Comparison of ENCODE assay signal across 21 cellular contexts in genomic region chr1:90106271-90106670, GRCh38.
DNase-seq lines count a peak whose midpoint lies in the region; ATAC-seq, FAIRE-seq and TF ChIP-seq lines count a peak whose summit lies in the region.
"Had no signal": no experiment of that assay in that cellular context is flagged by ENCODE, and none has a peak within 500 bp of the region (broad histone marks: within the 10 kb centered on the region; RNA-seq: fewer than 3 reads in every experiment).

No MANE protein-coding gene starts in this region.

- H3K4me2 ChIP-seq in GM23338 (no peak overlapping the region), H1 (ENCODE audit: insufficient read depth in 1 of 2, low read depth in 2 of 2, low read length in 2 of 2) (no peak overlapping the region)
- H3K4me2 ChIP-seq: A549; BLaER1 treated with 17β-estradiol and CSF1 and Interleukin-3, amounts not matched to agents 10 nM and 100 nM had no signal

- TF ChIP-seq POLR2A in H1 (IDR thresholded peaks at IDR 0.05; ENCODE audit: control extremely low read depth in 1 of 2, low read depth in 2 of 2, low read length in 2 of 2), result no peak
- no peak for TF ChIP-seq POLR2A in sigmoid colon (IDR thresholded peaks at IDR 0.05)

- H3K9me3 ChIP-seq in H1 (ENCODE audit: insufficient read depth in 2 of 2, low read depth in 1 of 2, low read length in 1 of 2), result no peaks in the 10 kb centered on the region
- no peaks in the 10 kb centered on the region for H3K9me3 ChIP-seq in sigmoid colon
- H3K9me3 ChIP-seq: A549; BLaER1 treated with 17β-estradiol and CSF1 and Interleukin-3, amounts not matched to agents 10 nM and 100 nM; Caco-2 had no signal

- H2BK20ac ChIP-seq in H1 (ENCODE audit: low read length), result no peak overlapping the region

- H4K5ac ChIP-seq in H1 (ENCODE audit: insufficient read length, low read depth, low read length), result no peak overlapping the region

- TF ChIP-seq RAD21 in H1 (IDR thresholded peaks at IDR 0.05 in 1 of 2, conservative IDR thresholded peaks at IDR 0.05 in 1 of 2; ENCODE audit: low read depth in 2 of 2, low read length in 2 of 2), result no peak

- ATAC-seq in GM23338 (no peak), GM18873 (IDR thresholded peaks at IDR 0.05; ENCODE audit: low FRiP score, unreplicated experiment) (no peak)
- ATAC-seq: A549; CD8-positive, alpha-beta T cell had no signal

- TF ChIP-seq EP300 in H1 (IDR thresholded peaks at IDR 0.05; ENCODE audit: borderline replicate concordance in 1 of 2, low read depth in 2 of 2, low read length in 2 of 2) (no peak), sigmoid colon (IDR thresholded peaks at IDR 0.05) (no peak)

- DNase-seq in GM23338 (ENCODE audit: low spot score) (no peak), H1 (ENCODE audit: low read depth in 1 of 2, low spot score in 2 of 2) (no peak), retina (peak; percentile 51), sigmoid colon (no peak), NCI-H446 treated with DMSO at 0.1 percent for 48 hours (lab: John Stamatoyannopoulos, UW) (no peak)
- DNase-seq: AML-193; Caco-2; Calu3; CD4-positive, alpha-beta T cell; CD8-positive, alpha-beta T cell; DMS79 treated with DMSO at 0.1 percent for 48 hours; GF-D8 had no signal

- H3K56ac ChIP-seq in H1 (replicated peaks; ENCODE audit: insufficient read length, low read depth, low read length), result no peak overlapping the region

- H3K9me3 Mint-ChIP-seq in GM23338, result no peaks in the 10 kb centered on the region
- H3K9me3 Mint-ChIP-seq: CD4-positive, alpha-beta T cell; CD8-positive, alpha-beta T cell had no signal

- H3K18ac ChIP-seq in H1 (ENCODE audit: extremely low read depth, low read length), result no peak overlapping the region

- H3K27me3 ChIP-seq in GM23338 (ENCODE audit: insufficient read depth) (no peaks in the 10 kb centered on the region), H1 (replicated peaks in 1 of 4; ENCODE audit: control insufficient read depth in 3 of 4, extremely low read depth in 1 of 4, insufficient read depth in 3 of 4, low read length in 3 of 4) (no peaks in the 10 kb centered on the region), sigmoid colon (peaks cover 0 to 14% (median 0%) of the 10 kb centered on the region in 3 donors)
- H3K27me3 ChIP-seq: BLaER1 treated with 17β-estradiol and CSF1 and Interleukin-3, amounts not matched to agents 10 nM and 100 nM had no signal

- no peak overlapping the region for H4K8ac ChIP-seq in H1 (ENCODE audit: extremely low read depth, insufficient read depth, low read length)

- H3K4me3 ChIP-seq in GM23338 (no peak overlapping the region), H1 (ENCODE audit: extremely low read depth in 1 of 4, insufficient read depth in 2 of 4, low read depth in 3 of 4, low read length in 4 of 4) (no peak overlapping the region), sigmoid colon (no peak overlapping the region)
- H3K4me3 ChIP-seq: A549; BLaER1 treated with 17β-estradiol and CSF1 and Interleukin-3, amounts not matched to agents 10 nM and 100 nM had no signal

- H3K4me3 Mint-ChIP-seq in GM23338, result no peak overlapping the region
- H3K4me3 Mint-ChIP-seq: B cell; CD4-positive, alpha-beta T cell; CD8-positive, alpha-beta T cell had no signal

- H3K27ac Mint-ChIP-seq in GM23338, result no peak overlapping the region
- H3K27ac Mint-ChIP-seq: B cell; CD4-positive, alpha-beta T cell; CD8-positive, alpha-beta T cell had no signal

- no peak overlapping the region for H2AK5ac ChIP-seq in H1 (ENCODE audit: low read depth, low read length)

- CTCF ChIA-PET in H1 (lab: Charles Lee; ENCODE audit: partially characterized antibody), result interaction anchor here (0.6 to 5.9 kb wide), 7 partner anchors 8 to 509 kb away, joined by 3 to 29 read pairs (median 4); no protein-coding TSS in a partner anchor

- intact Hi-C loops in sigmoid colon (cut with DNase I), result no loop called here

- no peaks in the 10 kb centered on the region for H3F3A ChIP-seq in GM23338 (replicated peaks; ENCODE audit: low read depth)

- H2BK120ac ChIP-seq in H1 (replicated peaks; ENCODE audit: low read depth, low read length), result no peak overlapping the region

- no peak overlapping the region for H3K14ac ChIP-seq in H1 (ENCODE audit: insufficient read length)

- TF ChIP-seq CTCF in GM23338 (conservative IDR thresholded peaks at IDR 0.05; ENCODE audit: low read depth in 2 of 2), result no peak
- TF ChIP-seq CTCF in H1 (IDR thresholded peaks at IDR 0.05; ENCODE audit: control extremely low read depth in 1 of 3, insufficient read depth in 1 of 3, low read depth in 1 of 3, low read length in 3 of 3), result no peak
- no peak for TF ChIP-seq CTCF in sigmoid colon (IDR thresholded peaks at IDR 0.05)

- H3K4me1 ChIP-seq in GM23338 (ENCODE audit: insufficient read depth) (no peaks in the 10 kb centered on the region), H1 (replicated peaks in 1 of 4; ENCODE audit: control insufficient read depth in 3 of 4, insufficient read depth in 4 of 4, low read length in 3 of 4) (no peaks in the 10 kb centered on the region; a peak in 1 of 7 replicates), sigmoid colon (no peaks in the 10 kb centered on the region)
- H3K4me1 ChIP-seq: A549; BLaER1 treated with 17β-estradiol and CSF1 and Interleukin-3, amounts not matched to agents 10 nM and 100 nM; Caco-2 had no signal

- no peaks in the 10 kb centered on the region for H3K27me3 Mint-ChIP-seq in GM23338 (ENCODE audit: insufficient read depth, low read depth, poor library complexity)

- no peaks in the 10 kb centered on the region for H3K36me3 Mint-ChIP-seq in GM23338 (ENCODE audit: low read depth)
- H3K36me3 Mint-ChIP-seq: CD8-positive, alpha-beta T cell had no signal

- H2AFZ ChIP-seq in GM23338 (0 out of 2 replicates have a peak overlapping the region, but pooled peaks have one; percentile 40), H1 (ENCODE audit: low read length) (no peak overlapping the region)

- no peaks in the 10 kb centered on the region for H3K79me2 ChIP-seq in GM23338 (replicated peaks; ENCODE audit: insufficient read depth)
- no peaks in the 10 kb centered on the region for H3K79me2 ChIP-seq in H1 (ENCODE audit: control insufficient read depth in 1 of 2, insufficient read depth in 2 of 2, low read length in 2 of 2)

- H3K23me2 ChIP-seq in H1 (ENCODE audit: low read depth, low read length), result no peaks in the 10 kb centered on the region

- 83% methylated on average over 4 of the region's 4 CpGs; no CpG with 5 or more reads in 1 of the 2 experiments for WGBS in H1 (ENCODE audit: extremely low coverage in 1 of 2, insufficient coverage in 1 of 2, insufficient read length in 1 of 2, insufficient replicate concordance in 2 of 2, low coverage in 1 of 2, low lambda C conversion rate in 2 of 2, missing lambda C conversion rate in 1 of 2), 2 experiments
- 77 to 78% methylated on average over 4 of the region's 4 CpGs for WGBS in sigmoid colon, 2 donors

- no peak overlapping the region for H3K4ac ChIP-seq in H1 (replicated peaks; ENCODE audit: insufficient read length, low read depth, low read length)

- H2BK5ac ChIP-seq in H1 (ENCODE audit: low read depth, low read length), result no peak overlapping the region

- H3K9ac ChIP-seq in H1 (replicated peaks in 1 of 4; ENCODE audit: extremely low read depth in 1 of 4, low read depth in 3 of 4, low read length in 3 of 4), result no peak overlapping the region
- H3K9ac ChIP-seq: BLaER1 treated with 17β-estradiol and CSF1 and Interleukin-3, amounts not matched to agents 10 nM and 100 nM had no signal

- no peak overlapping the region for H2BK12ac ChIP-seq in H1 (ENCODE audit: low read depth, low read length)

- no peak overlapping the region for H2BK15ac ChIP-seq in H1 (ENCODE audit: low read length)

- H3K9me2 ChIP-seq in GM23338 (ENCODE audit: insufficient read depth), result no peaks in the 10 kb centered on the region

- no peak overlapping the region for H3K23ac ChIP-seq in H1 (ENCODE audit: insufficient read length)

- peaks cover 5% of the 10 kb centered on the region; the same call in 2 of the 3 replicates for H3K4me1 Mint-ChIP-seq in GM23338
- H3K4me1 Mint-ChIP-seq: B cell had no signal

- H3K27ac ChIP-seq in GM23338 (ENCODE audit: low read depth), result no peak overlapping the region
- no peak overlapping the region for H3K27ac ChIP-seq in H1 (ENCODE audit: low read depth, low read length)
- H3K27ac ChIP-seq in sigmoid colon, result no peak overlapping the region
- H3K27ac ChIP-seq: 22Rv1; A549; BLaER1 treated with 17β-estradiol and CSF1 and Interleukin-3, amounts not matched to agents 10 nM and 100 nM; C4-2B had no signal

- peak; percentile 28 for FAIRE-seq in H1 (lab: Jason Lieb, UNC)
- FAIRE-seq: A549, D721Med, G401.6, GM12891 had no signal

- no peak overlapping the region for H4K91ac ChIP-seq in H1 (replicated peaks; ENCODE audit: insufficient read length, low read length)

- H4K20me1 ChIP-seq in GM23338 (replicated peaks; ENCODE audit: insufficient read depth), result no peaks in the 10 kb centered on the region
- no peaks in the 10 kb centered on the region for H4K20me1 ChIP-seq in H1 (replicated peaks in 1 of 2; ENCODE audit: control insufficient read depth in 1 of 2, insufficient read depth in 2 of 2, low read length in 2 of 2)
- H4K20me1 ChIP-seq: BLaER1 treated with 17β-estradiol and CSF1 and Interleukin-3, amounts not matched to agents 10 nM and 100 nM had no signal

- H3K79me1 ChIP-seq in H1 (ENCODE audit: low read depth, low read length), result no peaks in the 10 kb centered on the region

- H3K36me3 ChIP-seq in GM23338 (ENCODE audit: insufficient read depth) (no peaks in the 10 kb centered on the region), H1 (ENCODE audit: control insufficient read depth in 2 of 4, insufficient read depth in 4 of 4, low read length in 3 of 4) (no peaks in the 10 kb centered on the region), sigmoid colon (no peaks in the 10 kb centered on the region)
- H3K36me3 ChIP-seq: BLaER1 treated with 17β-estradiol and CSF1 and Interleukin-3, amounts not matched to agents 10 nM and 100 nM had no signal

- POLR2A ChIA-PET in H1 (lab: Charles Lee; ENCODE audit: partially characterized antibody), result interaction anchor here (0.7 kb wide), 1 partner anchor 79 kb away, joined by 3 read pairs; no protein-coding TSS in a partner anchor

TF ChIP-seq in H1, 55 proteins besides CTCF, POLR2A, EP300 and RAD21 (continues in another document):
- TF ChIP-seq E2F6 (IDR thresholded peaks at IDR 0.05), result no peak
- no peak for TF ChIP-seq TCF12 (IDR thresholded peaks at IDR 0.05; ENCODE audit: low read depth, low read length)
- TF ChIP-seq RXRA (IDR thresholded peaks at IDR 0.05; ENCODE audit: insufficient read depth, low read depth, low read length), result no peak
- TF ChIP-seq CEBPB (IDR thresholded peaks at IDR 0.05; ENCODE audit: low read depth, low read length), result no peak
- no peak for TF ChIP-seq EZH2 (IDR thresholded peaks at IDR 0.05; ENCODE audit: low read depth, low read length, severe bottlenecking)
- no peak for TF ChIP-seq SP4 (IDR thresholded peaks at IDR 0.05; ENCODE audit: low read length)
- TF ChIP-seq SAP30 (IDR thresholded peaks at IDR 0.05; ENCODE audit: insufficient read depth, insufficient replicate concordance, low read length), result no peak
